ENCODE assay signal across 11 cellular contexts in genomic region chr19:18229474-18229873, GRCh38. TPM values are rescaled to one million over a fixed set of nuclear protein-coding genes. Genes with fewer than 3 reads are reported as not detected.
DNase-seq lines count a peak whose midpoint lies in the region; ATAC-seq and TF ChIP-seq lines count a peak whose summit lies in the region.
"Had no signal": no experiment of that assay in that cellular context is flagged by ENCODE, and none has a peak within 500 bp of the region (broad histone marks: within the 10 kb centered on the region; RNA-seq: fewer than 3 reads in every experiment).

No MANE protein-coding gene starts in this region.

- H3K4me3 ChIP-seq in PC-3 (ENCODE audit: low read length) = no peak overlapping the region
- H3K4me3 ChIP-seq in fibroblast of pulmonary artery (replicated peaks; ENCODE audit: low read depth, low read length) = no peak overlapping the region
- no peak overlapping the region for H3K4me3 ChIP-seq in thoracic aorta

- H3K27ac Mint-ChIP-seq in activated CD4-positive, alpha-beta T cell treated with anti-CD3 and anti-CD28 coated beads, Interleukin-2, amount 10 ng/mL, durations not matched to agents 24 days and 14 days = peak overlapping the region; percentile 54
- H3K27ac Mint-ChIP-seq: activated naive CD4-positive, alpha-beta T cell treated with anti-CD3 and anti-CD28 coated beads for 36 hours had no signal

- no peak overlapping the region for H3K4me2 ChIP-seq in PC-3 (ENCODE audit: low read length)

- no peak overlapping the region for H3K27ac ChIP-seq in PC-3 (ENCODE audit: low read length)
- no peak overlapping the region for H3K27ac ChIP-seq in thoracic aorta

- H3K9me2 ChIP-seq in PC-3 (replicated peaks; ENCODE audit: low read length) = no peaks in the 10 kb centered on the region

- H3K36me3 ChIP-seq in PC-3 (ENCODE audit: low read depth, low read length) = no peaks in the 10 kb centered on the region
- H3K36me3 ChIP-seq in thoracic aorta = no peaks in the 10 kb centered on the region

- H3K27me3 ChIP-seq in PC-3 (ENCODE audit: low read length) (peaks cover 9% of the 10 kb centered on the region), thoracic aorta (replicated peaks; ENCODE audit: insufficient read depth) (peaks cover 19% of the 10 kb centered on the region)

- BruUV-seq in PC-3 (replicated peaks; lab: Mats Ljungman, UMichigan) = no TSS peak

- H3K4me1 Mint-ChIP-seq in activated CD4-positive, alpha-beta T cell treated with anti-CD3 and anti-CD28 coated beads, Interleukin-2, amount 10 ng/mL, durations not matched to agents 24 days and 14 days = peaks cover 11% of the 10 kb centered on the region

- no peak overlapping the region for H3K9ac ChIP-seq in PC-3 (ENCODE audit: low read length)

- no peak for DNase-seq in activated CD4-positive, alpha-beta T cell treated with anti-CD3 and anti-CD28 coated beads, Interleukin-2, amount 10 ng/mL, durations not matched to agents 24 days and 14 days
- DNase-seq in activated CD4-positive, alpha-beta T cell treated with anti-CD3 and anti-CD28 coated beads, Interleukin-2, amount 50 U/mL, for 1 hour = no peak
- DNase-seq in PC-3 (no peak), fibroblast of pulmonary artery (ENCODE audit: low read depth) (no peak), thoracic aorta (ENCODE audit: low spot score) (no peak), SHP77 (lab: John Stamatoyannopoulos, UW) (no peak), omental fat pad (ENCODE audit: low spot score) (no peak), HuH-7 (ENCODE audit: low spot score) (no peak)
- DNase-seq: activated naive CD4-positive, alpha-beta T cell treated with anti-CD3 and anti-CD28 coated beads for 36 hours; left colon; NCI-H1105 had no signal

- peaks cover 62% of the 10 kb centered on the region for H3K27me3 Mint-ChIP-seq in activated CD4-positive, alpha-beta T cell treated with anti-CD3 and anti-CD28 coated beads, Interleukin-2, amount 10 ng/mL, durations not matched to agents 24 days and 14 days

- no peaks in the 10 kb centered on the region for H4K20me1 ChIP-seq in PC-3 (ENCODE audit: low read length)

- H3F3A ChIP-seq in PC-3 (ENCODE audit: low read length, unreplicated experiment) = no peaks in the 10 kb centered on the region

- H3K79me2 ChIP-seq in PC-3 (ENCODE audit: low read length) = no peaks in the 10 kb centered on the region

- H3K4me1 ChIP-seq in PC-3 (ENCODE audit: insufficient read depth, low read length) = peaks cover 8% of the 10 kb centered on the region; the same call in 1 of the 2 replicates
- H3K4me1 ChIP-seq in thoracic aorta (ENCODE audit: control insufficient read depth in 1 of 2, low read depth in 2 of 2) = peaks cover 6 to 24% of the 10 kb centered on the region in 2 donors

- H2AFZ ChIP-seq in PC-3 (ENCODE audit: low read length) = no peak overlapping the region

- peaks cover 6% of the 10 kb centered on the region for H3K9me3 Mint-ChIP-seq in activated CD4-positive, alpha-beta T cell treated with anti-CD3 and anti-CD28 coated beads, Interleukin-2, amount 10 ng/mL, durations not matched to agents 24 days and 14 days

- POLR2A ChIA-PET in PC-3 (lab: Charles Lee; ENCODE audit: unreplicated experiment) = no interaction called here

- H3K9me3 ChIP-seq in PC-3 (ENCODE audit: low read length) (no peaks in the 10 kb centered on the region), thoracic aorta (peaks cover 6% of the 10 kb centered on the region)

- H3K4me3 Mint-ChIP-seq in activated CD4-positive, alpha-beta T cell treated with anti-CD3 and anti-CD28 coated beads, Interleukin-2, amount 10 ng/mL, durations not matched to agents 24 days and 14 days = no peak overlapping the region
- H3K4me3 Mint-ChIP-seq: activated naive CD4-positive, alpha-beta T cell treated with anti-CD3 and anti-CD28 coated beads for 36 hours had no signal

- peaks cover 2% of the 10 kb centered on the region for H3K36me3 Mint-ChIP-seq in activated CD4-positive, alpha-beta T cell treated with anti-CD3 and anti-CD28 coated beads, Interleukin-2, amount 10 ng/mL, durations not matched to agents 24 days and 14 days (ENCODE audit: low read depth)

- CTCF ChIA-PET in PC-3 (lab: Charles Lee) = no interaction called here

- ATAC-seq in PC-3 = no peak
- no peak for ATAC-seq in thoracic aorta (ENCODE audit: insufficient number of reproducible peaks, low FRiP score, low read depth)
- ATAC-seq in omental fat pad (ENCODE audit: low FRiP score) = no peak
- ATAC-seq: left colon had no signal

- intact Hi-C loops in activated CD4-positive, alpha-beta T cell treated with anti-CD3 and anti-CD28 coated beads, Interleukin-2, amount 10 ng/mL, durations not matched to agents 24 days and 14 days (cut with micrococcal nuclease) = loop anchor here (2.0 kb wide), 1 partner anchor 23 kb away; no protein-coding TSS in a partner anchor
- intact Hi-C loops in PC-3 (cut with micrococcal nuclease) = no loop called here

- TF ChIP-seq CTCF in PC-3 (conservative IDR thresholded peaks at IDR 0.05; ENCODE audit: low read depth, low read length) (peak; percentile 54), fibroblast of pulmonary artery (IDR thresholded peaks at IDR 0.05; ENCODE audit: low read length, missing control alignments) (peak; percentile 47), thoracic aorta (IDR thresholded peaks at IDR 0.05) (peak; percentile 32), omental fat pad (IDR thresholded peaks at IDR 0.05) (no peak)

RNA-seq across cellular contexts. Expression of gene PDE4C, which starts 3.2 kb away (rescaled TPM):
- 0.14 and 0.37 TPM in 2 replicates for total RNA-seq in activated CD4-positive, alpha-beta T cell treated with anti-CD3 and anti-CD28 coated beads, Interleukin-2, amount 10 ng/mL, durations not matched to agents 24 days and 14 days
- total RNA-seq in PC-3 (2014; rRNA removed) = 1.8 TPM in 1 of 2 replicates, not detected in the other
- total RNA-seq in thoracic aorta = under 1 TPM; 0.41 to 0.42 TPM
- total RNA-seq in omental fat pad = 1 to 10 TPM in 1 of 4 donors, under 1 TPM in 2, not detected in 1; 0.12 to 1.5 (median 0.63) TPM

RNA-seq across cellular contexts. Expression of gene RAB3A, which starts 25.6 kb away (rescaled TPM):
- total RNA-seq in activated CD4-positive, alpha-beta T cell treated with anti-CD3 and anti-CD28 coated beads, Interleukin-2, amount 10 ng/mL, durations not matched to agents 24 days and 14 days = 9.6 and 10.3 TPM in 2 replicates
- 5.7 and 6.7 TPM in 2 replicates for total RNA-seq in PC-3 (2014; rRNA removed)
- 1 to 10 TPM in 1 of 2 donors, not detected in 1; 1.9 TPM for total RNA-seq in thoracic aorta
- 1 to 10 TPM in 1 of 4 donors, under 1 TPM in 1, not detected in 2; 0.63 to 2.0 TPM for total RNA-seq in omental fat pad

RNA-seq across cellular contexts. Expression of gene MPV17L2, which starts 36.5 kb away (rescaled TPM):
- 18.4 and 20.9 TPM in 2 replicates for total RNA-seq in activated CD4-positive, alpha-beta T cell treated with anti-CD3 and anti-CD28 coated beads, Interleukin-2, amount 10 ng/mL, durations not matched to agents 24 days and 14 days
- total RNA-seq in PC-3 (2014; rRNA removed) = 34.2 and 44.7 TPM in 2 replicates
- total RNA-seq in thoracic aorta = 10 to 100 TPM; 10.6 to 16.1 TPM
- 10 to 100 TPM; 19.6 to 29.7 (median 22.5) TPM for total RNA-seq in omental fat pad

RNA-seq across cellular contexts. Expression of gene IQCN, which starts 44.8 kb away (rescaled TPM):
- 2.3 and 3.0 TPM in 2 replicates for total RNA-seq in activated CD4-positive, alpha-beta T cell treated with anti-CD3 and anti-CD28 coated beads, Interleukin-2, amount 10 ng/mL, durations not matched to agents 24 days and 14 days
- total RNA-seq in PC-3 (2014; rRNA removed) (0.33 and 0.69 TPM in 2 replicates), thoracic aorta (10 to 100 TPM in 1 of 2 donors, 1 to 10 TPM in 1; 8.7 to 29.2 TPM), omental fat pad (10 to 100 TPM in 2 of 4 donors, 1 to 10 TPM in 2; 1.7 to 15.9 (median 7.4) TPM)

RNA-seq across cellular contexts. Expression of gene JUND, which starts 51.9 kb away (rescaled TPM):
- 382 and 413 TPM in 2 replicates for total RNA-seq in activated CD4-positive, alpha-beta T cell treated with anti-CD3 and anti-CD28 coated beads, Interleukin-2, amount 10 ng/mL, durations not matched to agents 24 days and 14 days
- total RNA-seq in PC-3 (2014; rRNA removed) (151 and 157 TPM in 2 replicates), thoracic aorta (100 to 1,000 TPM; 643 to 922 TPM), omental fat pad (100 to 1,000 TPM; 398 to 859 (median 623) TPM)

Comparison
In these comparisons a context has a peak if more than half of its experiments do, and no peak if none do; other contexts are left out.
1. CTCF ChIP-seq: peak in PC-3 (single experiment), fibroblast of pulmonary artery (single experiment) and thoracic aorta (single experiment); none in omental fat pad (0 of 3).